In genomic region chr9:85483214-85483613, GRCh38 we compare ENCODE assay signal across 20 cellular contexts.
DNase-seq lines count a peak whose midpoint lies in the region; ATAC-seq, FAIRE-seq and TF ChIP-seq lines count a peak whose summit lies in the region.
"Had no signal": no experiment of that assay in that cellular context is flagged by ENCODE, and none has a peak within 500 bp of the region (broad histone marks: within the 10 kb centered on the region; RNA-seq: fewer than 3 reads in every experiment).

No MANE protein-coding gene starts in this region.

- ATAC-seq in HG02798 (IDR thresholded peaks at IDR 0.05; ENCODE audit: poor library complexity, unreplicated experiment): no peak
- ATAC-seq: activated naive CD4-positive, alpha-beta T cell treated with anti-CD3 and anti-CD28 coated beads, Interleukin-2, amount 50 U/mL, for 72 hours; mucosa of descending colon had no signal

- no peaks in the 10 kb centered on the region for H3K36me3 ChIP-seq in kidney (ENCODE audit: control insufficient read depth in 1 of 2, insufficient read depth in 2 of 2, low read length in 2 of 2)
- H3K36me3 ChIP-seq: ovary, uterus had no signal

- H3K9ac ChIP-seq in kidney (ENCODE audit: low read length in 2 of 2): no peak overlapping the region
- H3K9ac ChIP-seq: GM23248 had no signal

- no TSS peak for BruUV-seq in Calu3 (replicated peaks; lab: Mats Ljungman, UMichigan)

- intact Hi-C loops in kidney (cut with DNase I) (no loop called here), Calu3 (cut with micrococcal nuclease; ENCODE audit: unreplicated experiment) (loop anchor here (10.0 kb wide), 1 partner anchor 368 kb away; no protein-coding TSS in a partner anchor)

- H3K4me1 ChIP-seq in kidney (ENCODE audit: control insufficient read depth in 1 of 2, insufficient read depth in 1 of 2, low read depth in 1 of 2, low read length in 2 of 2): no peaks in the 10 kb centered on the region
- H3K4me1 ChIP-seq: uterus had no signal

- no peak overlapping the region for H3K4me3 Mint-ChIP-seq in Calu3 (ENCODE audit: low read depth, unreplicated experiment)

- H3K36me3 Mint-ChIP-seq in Calu3 (ENCODE audit: insufficient read depth, unreplicated experiment): no peaks in the 10 kb centered on the region
- H3K36me3 Mint-ChIP-seq: activated naive CD4-positive, alpha-beta T cell treated with anti-CD3 and anti-CD28 coated beads, Interleukin-2, amount 50 U/mL, for 72 hours had no signal

- H3K27me3 Mint-ChIP-seq in Calu3 (ENCODE audit: unreplicated experiment): peaks cover 49% of the 10 kb centered on the region

- CTCF ChIA-PET in Calu3 (lab: Charles Lee): no interaction called here

- no peaks in the 10 kb centered on the region for H3K4me1 Mint-ChIP-seq in Calu3 (ENCODE audit: low read depth, unreplicated experiment)

- H3K27ac Mint-ChIP-seq in Calu3 (ENCODE audit: unreplicated experiment): no peak overlapping the region
- H3K27ac Mint-ChIP-seq: activated naive CD4-positive, alpha-beta T cell treated with anti-CD3 and anti-CD28 coated beads, Interleukin-2, amount 50 U/mL, for 72 hours had no signal

- TF ChIP-seq CTCF in LNCAP (IDR thresholded peaks at IDR 0.05) (peak; percentile 39; the same call in 1 of the 2 replicates), VCaP (conservative IDR thresholded peaks at IDR 0.05) (peak; percentile 69), kidney (IDR thresholded peaks at IDR 0.05; ENCODE audit: borderline replicate concordance, extremely low read depth, insufficient read depth) (peak; percentile 14), Calu3 (IDR thresholded peaks at IDR 0.05; ENCODE audit: unreplicated experiment) (no peak)

- in situ Hi-C loops in G401 (cut with HindIII; ENCODE audit: low sequenced_read_pairs): no loop called here

- no peak for FAIRE-seq in kidney (lab: Jason Lieb, UNC)
- FAIRE-seq: islet of Langerhans had no signal

- no peaks in the 10 kb centered on the region for H3K9me3 Mint-ChIP-seq in Calu3 (ENCODE audit: low read depth, unreplicated experiment)
- H3K9me3 Mint-ChIP-seq: activated naive CD4-positive, alpha-beta T cell treated with anti-CD3 and anti-CD28 coated beads, Interleukin-2, amount 50 U/mL, for 72 hours had no signal

- H3K9me3 ChIP-seq in kidney (ENCODE audit: control insufficient read depth in 1 of 2, low read length in 2 of 2): no peaks in the 10 kb centered on the region
- H3K9me3 ChIP-seq: mucosa of descending colon, ovary, uterus had no signal

- H3K4me3 ChIP-seq in kidney (ENCODE audit: low read length in 2 of 2): no peak overlapping the region
- H3K4me3 ChIP-seq: GM23248, mucosa of descending colon, ovary, skin epidermis, uterus had no signal

- no peak overlapping the region for H3K27ac ChIP-seq in VCaP
- H3K27ac ChIP-seq in kidney (ENCODE audit: low read depth in 2 of 2, low read length in 2 of 2): no peak overlapping the region
- H3K27ac ChIP-seq: GM23248, ovary, skin epidermis, uterus had no signal

- peak; percentile 32 for DNase-seq in G401 (ENCODE audit: low spot score)
- DNase-seq in kidney: no peak
- DNase-seq in Calu3: no peak
- DNase-seq in NCI-H2196 (lab: John Stamatoyannopoulos, UW; ENCODE audit: unreplicated experiment): no peak
- DNase-seq in NCI-H345 treated with DMSO at 0.1 percent for 48 hours (lab: John Stamatoyannopoulos, UW; ENCODE audit: unreplicated experiment): no peak
- DNase-seq: activated CD4-positive, alpha-beta T cell treated with anti-CD3 and anti-CD28 coated beads for 4 hours; DND-41; GM23248; mucosa of descending colon; NCI-H1436; NCI-H774; ovary; stimulated activated naive CD4-positive, alpha-beta T cell; uterus had no signal
